Comparison of ENCODE assay signal across 13 cellular contexts in the genomic region with DNA sequence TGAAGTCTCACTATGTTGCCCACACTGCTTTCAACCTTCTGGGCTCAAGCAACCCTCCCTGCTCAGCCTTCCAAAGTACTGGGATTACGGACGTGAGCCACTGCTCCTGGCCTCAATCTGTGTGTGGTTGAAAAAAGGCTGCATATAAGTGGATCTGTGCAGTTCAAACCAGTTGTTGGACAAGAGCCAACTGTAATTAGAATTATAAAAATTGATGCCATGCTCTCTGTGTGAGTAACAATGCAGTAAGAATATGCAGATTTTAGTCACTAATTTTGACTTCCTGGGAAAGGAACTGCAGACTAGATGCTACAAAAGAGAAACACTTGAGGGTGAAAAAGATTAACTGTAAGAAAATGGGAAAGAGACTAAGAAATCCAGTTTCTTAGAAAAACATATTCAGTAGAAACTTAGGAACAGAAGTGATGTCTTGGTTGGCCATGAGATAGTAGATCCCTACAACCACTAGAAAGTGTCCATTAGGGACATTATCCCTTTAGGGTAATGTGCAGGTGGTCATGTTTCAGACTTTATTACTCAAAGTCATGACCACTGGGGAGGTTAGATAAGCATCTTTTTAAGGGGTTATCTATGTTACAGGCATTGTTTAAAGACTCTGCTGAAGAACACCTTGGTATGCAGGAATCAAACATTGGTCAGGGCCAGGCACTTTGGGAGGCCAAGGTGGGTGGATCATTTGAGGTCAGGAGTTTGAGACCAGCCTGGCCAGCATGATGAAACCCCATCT. TPM values are rescaled to one million over a fixed set of nuclear protein-coding genes. Genes with fewer than 3 reads are reported as not detected.
A peak's percentile ranks its signal among the peaks of the same experiment; 100 is the strongest.
DNase-seq lines count a peak whose midpoint lies in the region; ATAC-seq, FAIRE-seq and TF ChIP-seq lines count a peak whose summit lies in the region.
"Had no signal": no experiment of that assay in that cellular context is flagged by ENCODE, and none has a peak within 500 bp of the region (broad histone marks: within the 10 kb centered on the region; RNA-seq: fewer than 3 reads in every experiment).

No MANE protein-coding gene starts in this region.

- no peak overlapping the region for H2AFZ ChIP-seq in K562 (ENCODE audit: low read depth, low read length)

- TF ChIP-seq EP300 in K562 (IDR thresholded peaks at IDR 0.05; ENCODE audit: low read length): no peak

- H3K27ac ChIP-seq in K562 (ENCODE audit: extremely low read depth, low read depth, low read length): no peak overlapping the region
- H3K27ac ChIP-seq: brain microvascular endothelial cell, upper lobe of right lung had no signal

- no peaks in the 10 kb centered on the region for H3K9me3 Mint-ChIP-seq in activated naive CD4-positive, alpha-beta T cell treated with anti-CD3 and anti-CD28 coated beads for 36 hours
- no peaks in the 10 kb centered on the region for H3K9me3 Mint-ChIP-seq in activated naive CD4-positive, alpha-beta T cell treated with anti-CD3 and anti-CD28 coated beads, Interleukin-2, amount 10 ng/mL, durations not matched to agents 7 days and 5 days
- no peaks in the 10 kb centered on the region for H3K9me3 Mint-ChIP-seq in stimulated activated memory B cell treated with anti-CD40 and anti-IgM and Interleukin-4, amounts not matched to agents 10 μg/mL and 1 μg/mL and 100 μg/mL, for 72 hours

- intact Hi-C loops in activated naive CD4-positive, alpha-beta T cell treated with anti-CD3 and anti-CD28 coated beads for 36 hours (cut with micrococcal nuclease): no loop called here
- intact Hi-C loops in K562 (cut with micrococcal nuclease): no loop called here
- intact Hi-C loops in Right ventricle myocardium inferior (cut with DNase I): no loop called here

- H3K27me3 ChIP-seq in K562 (ENCODE audit: control insufficient read depth in 2 of 2, insufficient read depth in 2 of 2, low read length in 2 of 2): no peaks in the 10 kb centered on the region
- H3K27me3 ChIP-seq: brain microvascular endothelial cell, upper lobe of right lung had no signal

- TF ChIP-seq CTCF in K562 (IDR thresholded peaks at IDR 0.05 in 2 of 3, conservative IDR thresholded peaks at IDR 0.05 in 1 of 3; ENCODE audit: insufficient read depth in 2 of 3, low read depth in 1 of 3, low read length in 3 of 3): no peak

- no TSS peak for BruUV-seq in K562 (replicated peaks; lab: Mats Ljungman, UMichigan)

- H3K36me3 Mint-ChIP-seq in activated naive CD4-positive, alpha-beta T cell treated with anti-CD3 and anti-CD28 coated beads for 36 hours (ENCODE audit: low read depth): peaks cover 11% of the 10 kb centered on the region
- peaks cover 32% of the 10 kb centered on the region for H3K36me3 Mint-ChIP-seq in activated naive CD4-positive, alpha-beta T cell treated with anti-CD3 and anti-CD28 coated beads, Interleukin-2, amount 10 ng/mL, durations not matched to agents 7 days and 5 days
- peaks cover 35% of the 10 kb centered on the region for H3K36me3 Mint-ChIP-seq in stimulated activated memory B cell treated with anti-CD40 and anti-IgM and Interleukin-4, amounts not matched to agents 10 μg/mL and 1 μg/mL and 100 μg/mL, for 72 hours

- H3K4me3 ChIP-seq in K562: no peak overlapping the region
- H3K4me3 ChIP-seq: upper lobe of right lung had no signal

- H3K4me1 ChIP-seq in K562 (replicated peaks in 1 of 2; ENCODE audit: control insufficient read depth in 2 of 2, insufficient read depth in 2 of 2, low read length in 2 of 2): peaks cover 5 to 10% of the 10 kb centered on the region in 2 experiments; a peak in 3 of 5 replicates

- H3K9me3 ChIP-seq in K562 (replicated peaks; ENCODE audit: control insufficient read depth, insufficient read depth, low read depth, low read length): no peaks in the 10 kb centered on the region
- H3K9me3 ChIP-seq: upper lobe of right lung had no signal

- peak overlapping the region; percentile 30 for H3K27ac Mint-ChIP-seq in activated naive CD4-positive, alpha-beta T cell treated with anti-CD3 and anti-CD28 coated beads for 36 hours
- no peak overlapping the region for H3K27ac Mint-ChIP-seq in activated naive CD4-positive, alpha-beta T cell treated with anti-CD3 and anti-CD28 coated beads, Interleukin-2, amount 10 ng/mL, durations not matched to agents 7 days and 5 days
- peak overlapping the region; percentile 42 for H3K27ac Mint-ChIP-seq in stimulated activated memory B cell treated with anti-CD40 and anti-IgM and Interleukin-4, amounts not matched to agents 10 μg/mL and 1 μg/mL and 100 μg/mL, for 72 hours

- ATAC-seq in K562 (no peak), HG03108 (IDR thresholded peaks at IDR 0.05; ENCODE audit: unreplicated experiment) (no peak), Right ventricle myocardium inferior (no peak)
- no peak for ATAC-seq in stimulated activated memory B cell treated with anti-CD40 and anti-IgM and Interleukin-4, amounts not matched to agents 10 μg/mL and 1 μg/mL and 100 μg/mL, for 72 hours
- ATAC-seq: sciatic nerve, upper lobe of right lung had no signal

- no peak for TF ChIP-seq RAD21 in K562 (CRISPR knock-in tag; conservative IDR thresholded peaks at IDR 0.05 in 1 of 2, IDR thresholded peaks at IDR 0.05 in 1 of 2)

- no peak for TF ChIP-seq POLR2A in K562 (conservative IDR thresholded peaks at IDR 0.05)

- H3K9ac ChIP-seq in K562 (ENCODE audit: insufficient read depth in 1 of 2, low read depth in 2 of 2, low read length in 2 of 2): no peak overlapping the region

- H3K4me2 ChIP-seq in K562 (ENCODE audit: insufficient read depth, low read length): no peak overlapping the region

- POLR2A ChIA-PET in K562 (lab: Yijun Ruan, JAX): interaction anchor here (0.8 to 1.2 kb wide), 2 partner anchors 8 to 11 kb away, joined by 3 read pairs; no protein-coding TSS in a partner anchor

- H3K79me2 ChIP-seq in K562 (ENCODE audit: control insufficient read depth, insufficient read depth, low read length): peaks cover 83% of the 10 kb centered on the region

- no peak for DNase-seq in activated naive CD4-positive, alpha-beta T cell treated with anti-CD3 and anti-CD28 coated beads for 36 hours
- no peak for DNase-seq in activated naive CD4-positive, alpha-beta T cell treated with anti-CD3 and anti-CD28 coated beads, Interleukin-2, amount 10 ng/mL, durations not matched to agents 7 days and 5 days
- peak in 2 of 3 experiments; percentile 6 to 71 for DNase-seq in NCI-H1417 (lab: John Stamatoyannopoulos, UW)
- peak in 1 of 4 experiments; percentile 6 for DNase-seq in K562 (ENCODE audit: extremely low read depth in 1 of 4, low spot score in 3 of 4)
- DNase-seq in SIG-M5 (lab: John Stamatoyannopoulos, UW): no peak
- DNase-seq in Right ventricle myocardium inferior (ENCODE audit: missing footprints): no peak
- DNase-seq: brain microvascular endothelial cell; CD4-positive, CD25-positive, alpha-beta regulatory T cell; T-helper 9 cell; upper lobe of right lung had no signal

- no peak overlapping the region for H3K4me3 Mint-ChIP-seq in activated naive CD4-positive, alpha-beta T cell treated with anti-CD3 and anti-CD28 coated beads for 36 hours
- no peak overlapping the region for H3K4me3 Mint-ChIP-seq in activated naive CD4-positive, alpha-beta T cell treated with anti-CD3 and anti-CD28 coated beads, Interleukin-2, amount 10 ng/mL, durations not matched to agents 7 days and 5 days
- H3K4me3 Mint-ChIP-seq in stimulated activated memory B cell treated with anti-CD40 and anti-IgM and Interleukin-4, amounts not matched to agents 10 μg/mL and 1 μg/mL and 100 μg/mL, for 72 hours: no peak overlapping the region
- H3K4me3 Mint-ChIP-seq: CD4-positive, CD25-positive, alpha-beta regulatory T cell had no signal

- whole genome bisulfite sequencing in K562 (ENCODE audit: insufficient coverage, low coverage, missing lambda C conversion rate): 90% methylated on average over 2 of the region's 2 CpGs

- CTCF ChIA-PET in activated naive CD4-positive, alpha-beta T cell treated with anti-CD3 and anti-CD28 coated beads for 36 hours (lab: Charles Lee): no interaction called here
- CTCF ChIA-PET in activated naive CD4-positive, alpha-beta T cell treated with anti-CD3 and anti-CD28 coated beads, Interleukin-2, amount 10 ng/mL, durations not matched to agents 7 days and 5 days (lab: Charles Lee): no interaction called here
- CTCF ChIA-PET in K562 (lab: Yijun Ruan, JAX; ENCODE audit: low intra/inter-chr PET ratio): interaction anchor here (0.6 kb wide), 1 partner anchor 9 kb away, joined by 5 read pairs; no protein-coding TSS in a partner anchor

- peaks cover 31% of the 10 kb centered on the region for H3K4me1 Mint-ChIP-seq in activated naive CD4-positive, alpha-beta T cell treated with anti-CD3 and anti-CD28 coated beads for 36 hours (ENCODE audit: low read depth)
- H3K4me1 Mint-ChIP-seq in activated naive CD4-positive, alpha-beta T cell treated with anti-CD3 and anti-CD28 coated beads, Interleukin-2, amount 10 ng/mL, durations not matched to agents 7 days and 5 days: peaks cover 21% of the 10 kb centered on the region
- H3K4me1 Mint-ChIP-seq in stimulated activated memory B cell treated with anti-CD40 and anti-IgM and Interleukin-4, amounts not matched to agents 10 μg/mL and 1 μg/mL and 100 μg/mL, for 72 hours: peaks cover 43% of the 10 kb centered on the region

- in situ Hi-C loops in K562 (cut with MboI): no loop called here

- FAIRE-seq in K562 (lab: Jason Lieb, UNC): no peak

- H3K36me3 ChIP-seq in K562 (ENCODE audit: control insufficient read depth, insufficient read depth, low read length): peaks cover 36% of the 10 kb centered on the region

- peaks cover 21% of the 10 kb centered on the region for H4K20me1 ChIP-seq in K562 (replicated peaks; ENCODE audit: control insufficient read depth, insufficient read depth, low read length)

- H3K27me3 Mint-ChIP-seq in activated naive CD4-positive, alpha-beta T cell treated with anti-CD3 and anti-CD28 coated beads for 36 hours (ENCODE audit: low read depth): no peaks in the 10 kb centered on the region
- no peaks in the 10 kb centered on the region for H3K27me3 Mint-ChIP-seq in activated naive CD4-positive, alpha-beta T cell treated with anti-CD3 and anti-CD28 coated beads, Interleukin-2, amount 10 ng/mL, durations not matched to agents 7 days and 5 days
- no peaks in the 10 kb centered on the region for H3K27me3 Mint-ChIP-seq in stimulated activated memory B cell treated with anti-CD40 and anti-IgM and Interleukin-4, amounts not matched to agents 10 μg/mL and 1 μg/mL and 100 μg/mL, for 72 hours
- H3K27me3 Mint-ChIP-seq: CD4-positive, CD25-positive, alpha-beta regulatory T cell had no signal

- H3K9me1 ChIP-seq in K562 (ENCODE audit: control insufficient read depth, insufficient read depth, low read length): no peaks in the 10 kb centered on the region

RNA-seq across cellular contexts. Expression of a gene that starts 26.3 kb away (rescaled TPM):
- total RNA-seq in activated naive CD4-positive, alpha-beta T cell treated with anti-CD3 and anti-CD28 coated beads for 36 hours: 10 to 100 TPM; 35.3 to 40.0 TPM
- 71.0 and 115 TPM in 2 replicates for total RNA-seq in K562 (2011; cell fraction: chromatin; rRNA removed; ENCODE audit: low replicate concordance)
- 13.7 and 67.9 TPM in 2 replicates for total RNA-seq in K562 (2011; cell fraction: nucleolus; rRNA removed)
- total RNA-seq in K562 (2011; cell fraction: nucleoplasm; rRNA removed): 29.8 and 33.7 TPM in 2 replicates
- total RNA-seq in K562 (2014; rRNA removed) (20.5 and 22.9 TPM in 2 replicates), K562 (2014; rRNA removed; fragmentation: Illumina TruSeq; extraction: Trizol) (53.0 and 56.7 TPM in 2 replicates), K562 (2015; rRNA removed; fragmentation: Illumina TruSeq; extraction: Trizol) (44.4 and 52.5 TPM in 2 replicates), K562 (2021) (40.2 and 41.6 TPM in 2 replicates), Right ventricle myocardium inferior (39.8 TPM)
- polyA plus RNA-seq in K562 (2011; rRNA removed) (14.3 and 17.5 TPM in 2 replicates), K562 (2014; fragmentation: Illumina TruSeq; extraction: Trizol) (27.5 and 33.2 TPM in 2 replicates), K562 (2014; fragmentation: Nextera tagmentation; extraction: Ambion mirVana) (10 to 100 TPM in 1 of 2 experiments, 1 to 10 TPM in 1; 7.5 to 13.1 TPM), K562 (2014; rRNA removed) (15.3 and 19.0 TPM in 2 replicates)
- 3.4 and 5.9 TPM in 2 replicates for polyA plus RNA-seq in K562 (2011; cell fraction: cytosol; rRNA removed)
- 10.8 and 14.6 TPM in 2 replicates for polyA plus RNA-seq in K562 (2011; cell fraction: nucleus; rRNA removed)
- 17.4 and 18.9 TPM in 2 replicates for polyA plus RNA-seq in K562 (2012)
- 54.4 and 70.3 TPM in 2 replicates for polyA minus RNA-seq in K562 (2011; rRNA and poly(A)+ RNA removed)
- polyA minus RNA-seq in K562 (2011; cell fraction: cytosol; rRNA and poly(A)+ RNA removed): 16.2 and 19.9 TPM in 2 replicates
- 19.8 and 35.3 TPM in 2 replicates for polyA minus RNA-seq in K562 (2011; cell fraction: nucleus; rRNA and poly(A)+ RNA removed)

Comparison
In these comparisons a context has a peak if more than half of its experiments do, and no peak if none do; other contexts are left out.
1. DNase-seq: peak in NCI-H1417 (2 of 3); none in activated naive CD4-positive, alpha-beta T cell treated with anti-CD3 and anti-CD28 coated beads for 36 hours (single experiment), activated naive CD4-positive, alpha-beta T cell treated with anti-CD3 and anti-CD28 coated beads, Interleukin-2, amount 10 ng/mL, durations not matched to agents 7 days and 5 days (single experiment), SIG-M5 (single experiment) and Right ventricle myocardium inferior (single experiment).